11 cellular contexts compared by ENCODE assay signal in the genomic region with DNA sequence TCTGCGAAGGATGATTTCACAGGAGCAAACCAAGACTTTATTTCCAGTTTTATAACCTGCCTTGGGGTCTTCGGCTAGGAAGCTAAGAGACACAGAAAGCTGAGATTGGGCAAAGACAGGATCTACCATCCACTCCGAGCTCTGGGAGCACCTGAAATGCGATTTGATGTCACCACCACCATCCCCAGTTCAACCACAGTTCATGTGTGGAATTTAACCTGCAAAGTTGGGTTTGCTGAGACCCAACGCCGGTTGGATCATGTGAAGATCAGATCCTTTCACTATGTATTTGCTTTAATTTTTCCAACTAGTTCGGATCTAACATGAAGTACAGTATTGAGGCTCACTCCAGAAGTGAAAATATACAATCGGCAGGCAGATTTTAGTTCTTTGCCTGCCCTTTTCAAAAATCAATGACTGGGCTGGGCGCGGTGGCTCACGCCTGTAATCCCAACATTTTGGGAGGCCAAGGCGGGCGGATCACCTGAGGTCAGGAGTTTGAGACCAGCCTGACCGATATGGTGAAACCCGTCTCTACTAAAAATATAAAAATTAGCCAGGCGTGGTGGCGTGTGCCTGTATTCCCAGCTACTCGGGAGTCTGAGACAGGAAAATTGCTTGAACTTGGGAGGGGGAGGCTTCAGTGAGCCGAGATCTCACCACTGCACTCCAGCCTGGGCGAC. TPM values are rescaled to one million over a fixed set of nuclear protein-coding genes. Genes with fewer than 3 reads are reported as not detected.
DNase-seq lines count a peak whose midpoint lies in the region; ATAC-seq and TF ChIP-seq lines count a peak whose summit lies in the region.
"Had no signal": no experiment of that assay in that cellular context is flagged by ENCODE, and none has a peak within 500 bp of the region (broad histone marks: within the 10 kb centered on the region; RNA-seq: fewer than 3 reads in every experiment).

No MANE protein-coding gene starts in this region.

- TF ChIP-seq CTCF in SK-N-SH (IDR thresholded peaks at IDR 0.05) = no peak
- TF ChIP-seq CTCF in MM.1S (IDR thresholded peaks at IDR 0.05; ENCODE audit: low read length) = no peak
- TF ChIP-seq CTCF in psoas muscle (IDR thresholded peaks at IDR 0.05) = no peak

- POLR2A ChIA-PET in SK-N-SH (lab: Yijun Ruan, JAX) = interaction anchor here (2.1 kb wide), 1 partner anchor 101 kb away, joined by 16 read pairs; no protein-coding TSS in a partner anchor

- peaks cover 3% of the 10 kb centered on the region for H3F3A ChIP-seq in SK-N-SH (replicated peaks; ENCODE audit: insufficient read depth)
- peaks cover 20% of the 10 kb centered on the region for H3F3A ChIP-seq in MM.1S (ENCODE audit: insufficient read depth, low read length)

- no peak for TF ChIP-seq RAD21 in SK-N-SH (IDR thresholded peaks at IDR 0.05; ENCODE audit: low read length)

- ATAC-seq in SK-N-SH treated with all-trans-retinoic acid at 6 μM for 48 hours (no peak), psoas muscle (no peak), GM21576 (IDR thresholded peaks at IDR 0.05; ENCODE audit: unreplicated experiment) (no peak)

- no peak for TF ChIP-seq EP300 in SK-N-SH (IDR thresholded peaks at IDR 0.05; ENCODE audit: borderline replicate concordance in 1 of 2, low read depth in 1 of 2, low read length in 1 of 2)

- H3K9ac ChIP-seq in SK-N-SH (no peak overlapping the region), MM.1S (ENCODE audit: low read length) (peak overlapping the region; percentile 70; the same call in 1 of the 2 replicates), duodenal mucosa (ENCODE audit: low read depth in 1 of 2, low read length in 2 of 2) (peak overlapping the region in 1 of 2 donors; percentile 13)

- H3K9me2 ChIP-seq in SK-N-SH (no peaks in the 10 kb centered on the region), MM.1S (replicated peaks; ENCODE audit: insufficient read depth, low read length) (no peaks in the 10 kb centered on the region)

- H3K4me3 ChIP-seq in SK-N-SH (ENCODE audit: low read depth in 2 of 2, low read length in 1 of 2) (peak overlapping the region; percentile 67 to 75), MM.1S (ENCODE audit: low read length) (peak overlapping the region; percentile 32), duodenal mucosa (ENCODE audit: low read depth in 1 of 2, low read length in 2 of 2) (peak overlapping the region; percentile 37 to 89), psoas muscle (peak overlapping the region; percentile 72)

- no peak overlapping the region for H3K27ac ChIP-seq in SK-N-SH (ENCODE audit: low read depth in 2 of 2, low read length in 1 of 2)
- H3K27ac ChIP-seq in MM.1S (ENCODE audit: low read length) = peak overlapping the region; percentile 95; the same call in 1 of the 2 replicates
- no peak overlapping the region for H3K27ac ChIP-seq in duodenal mucosa (ENCODE audit: low read depth, low read length)
- peak overlapping the region; percentile 88 for H3K27ac ChIP-seq in psoas muscle

- H2AFZ ChIP-seq in SK-N-SH (ENCODE audit: low read depth) (peak overlapping the region; percentile 82), MM.1S (ENCODE audit: low read length) (peak overlapping the region; percentile 33; the same call in 1 of the 2 replicates)

- peak overlapping the region; percentile 92 for H3K4me2 ChIP-seq in SK-N-SH
- H3K4me2 ChIP-seq in MM.1S (ENCODE audit: low read depth, low read length) = peak overlapping the region; percentile 57

- 98% methylated on average over 19 of the region's 20 CpGs for WGBS in SK-N-SH (ENCODE audit: low lambda C conversion rate)
- 94 to 95% (median 94%) methylated on average over 20 of the region's 20 CpGs for WGBS in psoas muscle, 3 donors

- 0 out of 2 replicates have a peak, but pooled peaks cover 7% of the 10 kb centered on the region for H4K20me1 ChIP-seq in SK-N-SH (ENCODE audit: insufficient read depth)
- no peaks in the 10 kb centered on the region for H4K20me1 ChIP-seq in MM.1S (ENCODE audit: insufficient read depth, low read length)

- no peaks in the 10 kb centered on the region for H3K27me3 ChIP-seq in SK-N-SH (ENCODE audit: insufficient read depth)
- no peaks in the 10 kb centered on the region for H3K27me3 ChIP-seq in MM.1S (replicated peaks; ENCODE audit: insufficient read depth, low read length)
- no peaks in the 10 kb centered on the region for H3K27me3 ChIP-seq in duodenal mucosa (ENCODE audit: control insufficient read depth in 1 of 2, insufficient read depth in 2 of 2, low read length in 2 of 2)
- H3K27me3 ChIP-seq in psoas muscle (ENCODE audit: insufficient read depth in 3 of 3, low read length in 2 of 3) = no peaks in the 10 kb centered on the region

- no peak for DNase-seq in SK-N-SH
- no peak for DNase-seq in MM.1S
- no peak for DNase-seq in psoas muscle
- no peak for DNase-seq in DMS79 (lab: John Stamatoyannopoulos, UW)
- DNase-seq in SW 1271 (lab: John Stamatoyannopoulos, UW) = no peak
- DNase-seq: activated CD8-positive, alpha-beta memory T cell treated with anti-CD3 and anti-CD28 coated beads, Interleukin-2, amount 50 U/mL, for 4 hours; effector CD8-positive, alpha-beta T cell; kidney glomerular epithelial cell had no signal

- H3K79me2 ChIP-seq in SK-N-SH (ENCODE audit: insufficient read depth) (peaks cover 44% of the 10 kb centered on the region), MM.1S (ENCODE audit: low read length) (peaks cover 34% of the 10 kb centered on the region)

- peaks cover under 1 to 3% of the 10 kb centered on the region in 2 experiments for H3K36me3 ChIP-seq in SK-N-SH (replicated peaks in 1 of 2; ENCODE audit: control insufficient read depth in 1 of 2, insufficient read depth in 2 of 2, low read length in 1 of 2)
- H3K36me3 ChIP-seq in MM.1S (replicated peaks; ENCODE audit: insufficient read depth, low read length) = no peaks in the 10 kb centered on the region
- peaks cover under 1 to 7% of the 10 kb centered on the region in 2 donors for H3K36me3 ChIP-seq in duodenal mucosa (ENCODE audit: control insufficient read depth in 1 of 2, insufficient read depth in 2 of 2, low read length in 2 of 2)
- no peaks in the 10 kb centered on the region for H3K36me3 ChIP-seq in psoas muscle (ENCODE audit: insufficient read depth in 1 of 2, low read depth in 1 of 2)

- intact Hi-C loops in psoas muscle (cut with DNase I) = loop anchor here in 1 of 2 donors (5.0 kb wide), 1 partner anchor 109 kb away; no protein-coding TSS in a partner anchor

- H3K9me3 ChIP-seq in SK-N-SH (no peaks in the 10 kb centered on the region), MM.1S (replicated peaks; ENCODE audit: insufficient read depth, low read length) (no peaks in the 10 kb centered on the region), duodenal mucosa (ENCODE audit: control insufficient read depth in 1 of 2, low read length in 2 of 2) (no peaks in the 10 kb centered on the region), psoas muscle (no peaks in the 10 kb centered on the region)

- H3K4me1 ChIP-seq in SK-N-SH (ENCODE audit: control insufficient read depth in 1 of 2, insufficient read depth in 2 of 2, low read depth in 1 of 2, low read length in 1 of 2) (peaks cover 14 to 17% of the 10 kb centered on the region in 2 experiments; a peak in 3 of 4 replicates), MM.1S (ENCODE audit: low read length) (peaks cover 28% of the 10 kb centered on the region), duodenal mucosa (ENCODE audit: control insufficient read depth in 1 of 2, insufficient read depth in 2 of 2, low read length in 2 of 2) (peaks cover 25 to 32% of the 10 kb centered on the region in 2 donors), psoas muscle (peaks cover 25% of the 10 kb centered on the region)

- CTCF ChIA-PET in SK-N-SH (lab: Yijun Ruan, JAX) = interaction anchor here (1.1 to 5.9 kb wide), 4 partner anchors 19 to 110 kb away, joined by 3 to 68 read pairs (median 5); no protein-coding TSS in a partner anchor

TF ChIP-seq in SK-N-SH, 30 proteins besides CTCF, POLR2A, EP300 and RAD21 (continues in another document):
- TF ChIP-seq TEAD4 (IDR thresholded peaks at IDR 0.05; ENCODE audit: borderline replicate concordance, insufficient read depth) = no peak
- no peak for TF ChIP-seq USF1 (IDR thresholded peaks at IDR 0.05; ENCODE audit: borderline replicate concordance, low read depth)
- TF ChIP-seq MXI1 (IDR thresholded peaks at IDR 0.05; ENCODE audit: low read depth, low read length) = no peak

TF ChIP-seq in SK-N-SH treated with all-trans-retinoic acid at 6 μM for 48 hours, 23 proteins besides CTCF, POLR2A, EP300 and RAD21:
- TF ChIP-seq ESRRG (CRISPR knock-in tag; IDR thresholded peaks at IDR 0.05) (no peak), CSRNP3 (CRISPR knock-in tag; IDR thresholded peaks at IDR 0.05) (no peak), CSDC2 (CRISPR knock-in tag; IDR thresholded peaks at IDR 0.05) (no peak)

RNA-seq across cellular contexts. Expression of gene C11orf24, which starts 1.4 kb away (rescaled TPM):
- 50.9 and 52.1 TPM in 2 replicates for polyA plus RNA-seq in SK-N-SH (2012; rRNA removed)
- polyA plus RNA-seq in SK-N-SH (2012; cell fraction: cytosol; rRNA removed) = 29.9 and 37.6 TPM in 2 replicates
- 37.7 and 41.7 TPM in 2 replicates for polyA plus RNA-seq in SK-N-SH (2012; cell fraction: nucleus; rRNA removed)
- total RNA-seq in psoas muscle = 10 to 100 TPM in 3 of 4 donors, 1 to 10 TPM in 1; 9.0 to 22.2 (median 19.1) TPM
- 10 to 100 TPM; 12.3 to 49.8 (median 23.3) TPM for polyA plus RNA-seq in psoas muscle

RNA-seq across cellular contexts. Expression of gene LRP5, which starts 39.2 kb away (rescaled TPM):
- polyA plus RNA-seq in SK-N-SH (2012; rRNA removed) (10.2 and 15.0 TPM in 2 replicates), psoas muscle (1 to 10 TPM; 5.3 to 8.0 (median 6.5) TPM)
- polyA plus RNA-seq in SK-N-SH (2012; cell fraction: cytosol; rRNA removed) = 6.1 and 10.0 TPM in 2 replicates
- 18.6 and 21.7 TPM in 2 replicates for polyA plus RNA-seq in SK-N-SH (2012; cell fraction: nucleus; rRNA removed)
- 10 to 100 TPM; 16.7 to 19.2 (median 17.9) TPM for total RNA-seq in psoas muscle

Comparison
In these comparisons a context has a peak if more than half of its experiments do, and no peak if none do; other contexts are left out.
1. H3K27ac ChIP-seq: peak in MM.1S (single experiment) and psoas muscle (single experiment); none in SK-N-SH (0 of 2) and duodenal mucosa (single experiment).
2. Peak in every context shown above with its lines, with median percentiles within 50 percentile points of each other: H3K4me3 ChIP-seq.